Comparison of ENCODE assay signal across 1 cellular context in genomic region chr13:27228131-27228530, GRCh38.
TF ChIP-seq lines count a peak whose summit lies in the region.

No MANE protein-coding gene starts in this region.

TF ChIP-seq in GM12878, 131 proteins besides CTCF, POLR2A, EP300 and RAD21:
- no peak for TF ChIP-seq TCF3 (IDR thresholded peaks at IDR 0.05; ENCODE audit: borderline replicate concordance, insufficient read depth, low read depth, low read length)
- TF ChIP-seq ZBTB11 (CRISPR knock-in tag; IDR thresholded peaks at IDR 0.05), result no peak
- no peak for TF ChIP-seq ZNF384 (IDR thresholded peaks at IDR 0.05; ENCODE audit: borderline replicate concordance, low read depth, low read length)
- TF ChIP-seq DPF2 (IDR thresholded peaks at IDR 0.05), result no peak
- TF ChIP-seq E2F8 (IDR thresholded peaks at IDR 0.05; ENCODE audit: low read depth, partially characterized antibody), result no peak
TF ChIP-seq in GM12878: peak in this region for 0.
